In genomic region chr9:130043654-130044623, GRCh38 we compare ENCODE assay signal across 8 cellular contexts. TPM values are rescaled to one million over a fixed set of nuclear protein-coding genes. Genes with fewer than 3 reads are reported as not detected.
DNase-seq lines count a peak whose midpoint lies in the region; ATAC-seq and TF ChIP-seq lines count a peak whose summit lies in the region.

No MANE protein-coding gene starts in this region.

- H3K4me1 Mint-ChIP-seq in CD14-positive monocyte: peaks cover 51% of the 10 kb centered on the region

- peak overlapping the region; percentile 84 for H3K27ac ChIP-seq in colonic mucosa
- peak overlapping the region; percentile 92 for H3K27ac ChIP-seq in lower lobe of right lung
- peak overlapping the region; percentile 89 for H3K27ac ChIP-seq in upper lobe of right lung

- H3K4me3 ChIP-seq in MG63 (peak overlapping the region; percentile 78), colonic mucosa (peak overlapping the region; percentile 89), lower lobe of right lung (peak overlapping the region; percentile 85), upper lobe of right lung (peak overlapping the region; percentile 81)

- H3K27me3 Mint-ChIP-seq in CD14-positive monocyte (ENCODE audit: low read depth in 3 of 3): no peaks in the 10 kb centered on the region

- H3K9me3 ChIP-seq in MG63 (no peaks in the 10 kb centered on the region), colonic mucosa (no peaks in the 10 kb centered on the region), lower lobe of right lung (no peaks in the 10 kb centered on the region), upper lobe of right lung (no peaks in the 10 kb centered on the region)

- DNase-seq in CD14-positive monocyte (ENCODE audit: low spot score): no peak
- no peak for DNase-seq in MG63
- peak; percentile 56 for DNase-seq in colonic mucosa
- no peak for DNase-seq in lower lobe of right lung
- no peak for DNase-seq in upper lobe of right lung
- no peak for DNase-seq in stimulated activated naive CD4-positive, alpha-beta T cell (lab: John Stamatoyannopoulos, UW)
- DNase-seq in AML-193 (lab: John Stamatoyannopoulos, UW): no peak
- DNase-seq in stimulated activated CD4-positive, alpha-beta T cell treated with anti-CD3 and anti-CD28 coated beads, Interleukin-12 subunit alpha, Interleukin-12 subunit beta, amount 100 ng/mL, for 4 hours: no peak

- H3K9me3 Mint-ChIP-seq in CD14-positive monocyte: no peaks in the 10 kb centered on the region

- H3K4me3 Mint-ChIP-seq in CD14-positive monocyte: peak overlapping the region; percentile 92 to 96

- peak overlapping the region; percentile 85 to 95 (median 92) for H3K27ac Mint-ChIP-seq in CD14-positive monocyte

- H3K36me3 Mint-ChIP-seq in CD14-positive monocyte: no peaks in the 10 kb centered on the region

- TF ChIP-seq CTCF in CD14-positive monocyte (IDR thresholded peaks at IDR 0.05) (no peak), colonic mucosa (IDR thresholded peaks at IDR 0.05) (no peak), lower lobe of right lung (IDR thresholded peaks at IDR 0.05) (peak; percentile 8), upper lobe of right lung (IDR thresholded peaks at IDR 0.05) (no peak)

- H3K9ac ChIP-seq in colonic mucosa (ENCODE audit: low read depth in 2 of 2, low read length in 2 of 2): peak overlapping the region; percentile 48 to 87

- H3K36me3 ChIP-seq in MG63: no peaks in the 10 kb centered on the region
- no peaks in the 10 kb centered on the region for H3K36me3 ChIP-seq in colonic mucosa
- H3K36me3 ChIP-seq in lower lobe of right lung: no peaks in the 10 kb centered on the region
- H3K36me3 ChIP-seq in upper lobe of right lung: no peaks in the 10 kb centered on the region

- H3K4me1 ChIP-seq in colonic mucosa: peaks cover 6% of the 10 kb centered on the region
- H3K4me1 ChIP-seq in lower lobe of right lung: peaks cover 41% of the 10 kb centered on the region
- peaks cover 40% of the 10 kb centered on the region for H3K4me1 ChIP-seq in upper lobe of right lung

- H3K27me3 ChIP-seq in MG63 (no peaks in the 10 kb centered on the region), colonic mucosa (no peaks in the 10 kb centered on the region), lower lobe of right lung (ENCODE audit: low read depth) (no peaks in the 10 kb centered on the region), upper lobe of right lung (no peaks in the 10 kb centered on the region)

- intact Hi-C loops in CD14-positive monocyte (cut with micrococcal nuclease) (loop anchor here (5.0 to 10.0 kb wide), 3 partner anchors 79 to 157 kb away; no protein-coding TSS in a partner anchor), colonic mucosa (cut with DNase I) (loop anchor here (5.0 kb wide), 1 partner anchor 157 kb away; no protein-coding TSS in a partner anchor), lower lobe of right lung (cut with DNase I) (no loop called here), upper lobe of right lung (cut with DNase I) (loop anchor here (10.0 kb wide), 1 partner anchor 159 kb away; no protein-coding TSS in a partner anchor)

- ATAC-seq in lower lobe of right lung (peak; percentile 1 to 15), upper lobe of right lung (peak; percentile 7)

RNA-seq across cellular contexts. Expression of gene FNBP1, which starts 0.9 kb away (rescaled TPM):
- 10 to 100 TPM; 51.4 to 60.7 TPM for polyA plus RNA-seq in CD14-positive monocyte
- total RNA-seq in MG63 (2014; rRNA removed; shearing (Covaris generic); ENCODE audit: low replicate concordance): 18.9 and 28.1 TPM in 2 replicates
- 10 to 100 TPM; 24.7 to 55.5 TPM for total RNA-seq in colonic mucosa
- 61.1 TPM for total RNA-seq in lower lobe of right lung
- 50.0 TPM for total RNA-seq in upper lobe of right lung

RNA-seq across cellular contexts. Expression of gene GPR107, which starts 9.8 kb away (rescaled TPM):
- 1 to 10 TPM; 6.0 TPM for polyA plus RNA-seq in CD14-positive monocyte
- 10.9 and 11.8 TPM in 2 replicates for total RNA-seq in MG63 (2014; rRNA removed; shearing (Covaris generic); ENCODE audit: low replicate concordance)
- total RNA-seq in colonic mucosa (10 to 100 TPM; 42.2 to 51.2 TPM), lower lobe of right lung (43.0 TPM), upper lobe of right lung (39.3 TPM)
